Comparison of ENCODE assay signal across 15 cellular contexts in the genomic region with DNA sequence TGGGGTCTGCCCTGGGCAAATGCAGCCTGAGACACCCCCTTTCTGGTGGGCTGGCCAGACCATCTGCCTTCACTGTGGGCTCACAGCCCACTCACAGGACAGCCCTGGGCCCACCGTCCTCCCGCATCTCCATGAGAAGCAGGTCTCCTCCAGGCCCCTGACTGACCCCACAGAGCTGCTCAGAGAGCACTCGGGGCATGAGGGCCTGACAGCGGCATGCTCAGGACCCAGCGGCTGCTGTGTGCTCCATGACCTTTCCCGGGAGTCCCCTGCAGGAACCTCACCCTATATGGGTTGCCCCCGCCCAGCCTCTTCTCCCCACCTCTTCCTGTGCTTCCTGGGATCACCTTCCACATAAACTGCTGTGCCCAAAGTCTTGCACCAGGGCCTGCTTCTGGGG.
A peak's percentile ranks its signal among the peaks of the same experiment; 100 is the strongest.
DNase-seq lines count a peak whose midpoint lies in the region; ATAC-seq and TF ChIP-seq lines count a peak whose summit lies in the region.
"Had no signal": no experiment of that assay in that cellular context is flagged by ENCODE, and none has a peak within 500 bp of the region (broad histone marks: within the 10 kb centered on the region; RNA-seq: fewer than 3 reads in every experiment).

No MANE protein-coding gene starts in this region.

- H3K36me3 ChIP-seq in mesenchymal stem cell (ENCODE audit: control insufficient read depth in 1 of 2, insufficient read depth in 2 of 2, low read depth in 1 of 2, low read length in 2 of 2) = no peaks in the 10 kb centered on the region
- no peaks in the 10 kb centered on the region for H3K36me3 ChIP-seq in hepatocyte (replicated peaks; ENCODE audit: insufficient read depth, low read depth)
- no peaks in the 10 kb centered on the region for H3K36me3 ChIP-seq in left lung

- H3K4me3 ChIP-seq in right cardiac atrium (ENCODE audit: low read length) (no peak overlapping the region), mesenchymal stem cell (ENCODE audit: insufficient read depth in 1 of 2, low read depth in 1 of 2, low read length in 2 of 2) (no peak overlapping the region), hepatocyte (no peak overlapping the region), left lung (no peak overlapping the region)
- H3K4me3 ChIP-seq: GM23248 had no signal

- no peaks in the 10 kb centered on the region for H3K79me1 ChIP-seq in mesenchymal stem cell (replicated peaks; ENCODE audit: low read length, poor library complexity, severe bottlenecking)

- H2BK12ac ChIP-seq in mesenchymal stem cell (ENCODE audit: low read length in 2 of 2) = no peak overlapping the region

- H3K79me2 ChIP-seq in hepatocyte = no peaks in the 10 kb centered on the region

- no peak overlapping the region for H3K14ac ChIP-seq in mesenchymal stem cell (ENCODE audit: low read length in 2 of 2)

- H2AFZ ChIP-seq in mesenchymal stem cell (ENCODE audit: low read depth, low read length) (no peak overlapping the region), hepatocyte (no peak overlapping the region)
- H2AFZ ChIP-seq: GM23248 had no signal

- H3K9ac ChIP-seq in mesenchymal stem cell (ENCODE audit: low read length) = no peak overlapping the region
- H3K9ac ChIP-seq: GM23248 had no signal

- no peak overlapping the region for H4K8ac ChIP-seq in mesenchymal stem cell (ENCODE audit: low read length)

- H4K91ac ChIP-seq in mesenchymal stem cell (ENCODE audit: low read length) = no peak overlapping the region

- ATAC-seq in left ventricle myocardium superior (no peak), right cardiac atrium (no peak), left lung (no peak)

- no peak overlapping the region for H3K4me2 ChIP-seq in mesenchymal stem cell (ENCODE audit: low read length, poor library complexity, severe bottlenecking)
- H3K4me2 ChIP-seq in hepatocyte = no peak overlapping the region

- no peaks in the 10 kb centered on the region for H3K9me3 Mint-ChIP-seq in chondrocyte (ENCODE audit: low read depth)
- H3K9me3 Mint-ChIP-seq in type B pancreatic cell = no peaks in the 10 kb centered on the region
- H3K9me3 Mint-ChIP-seq: CD4-positive, alpha-beta memory T cell had no signal

- no peak overlapping the region for H3K18ac ChIP-seq in mesenchymal stem cell (ENCODE audit: low read depth in 1 of 2, low read length in 2 of 2)

- H2BK15ac ChIP-seq in mesenchymal stem cell (ENCODE audit: low read depth, poor library complexity, severe bottlenecking) = no peak overlapping the region

- H3K27me3 ChIP-seq in right cardiac atrium (ENCODE audit: control insufficient read depth, insufficient read depth) (no peaks in the 10 kb centered on the region), mesenchymal stem cell (ENCODE audit: control insufficient read depth in 1 of 2, insufficient read depth in 1 of 2, low read length in 2 of 2) (peaks cover 0 to 63% of the 10 kb centered on the region in 2 experiments), hepatocyte (no peaks in the 10 kb centered on the region), left lung (peaks cover 0 to 3% of the 10 kb centered on the region in 2 donors)

- H3K9me3 ChIP-seq in right cardiac atrium (ENCODE audit: control insufficient read depth, low read length) (no peaks in the 10 kb centered on the region), mesenchymal stem cell (ENCODE audit: control insufficient read depth, low read length) (no peaks in the 10 kb centered on the region), hepatocyte (ENCODE audit: low read depth) (no peaks in the 10 kb centered on the region), left lung (no peaks in the 10 kb centered on the region)

- no peak overlapping the region for H2BK120ac ChIP-seq in mesenchymal stem cell (ENCODE audit: low read depth, low read length)

- H3K36me3 Mint-ChIP-seq in chondrocyte (ENCODE audit: low read depth) = no peaks in the 10 kb centered on the region
- H3K36me3 Mint-ChIP-seq in type B pancreatic cell = no peaks in the 10 kb centered on the region
- H3K36me3 Mint-ChIP-seq: CD4-positive, alpha-beta memory T cell had no signal

- H3K4me1 Mint-ChIP-seq in chondrocyte (ENCODE audit: low read depth) = peaks cover 28% of the 10 kb centered on the region
- no peaks in the 10 kb centered on the region for H3K4me1 Mint-ChIP-seq in type B pancreatic cell (ENCODE audit: unreplicated experiment)

- H3K27ac ChIP-seq in right cardiac atrium (ENCODE audit: low read length) (no peak overlapping the region), mesenchymal stem cell (ENCODE audit: low read length, poor library complexity, severe bottlenecking) (no peak overlapping the region), hepatocyte (no peak overlapping the region), left lung (no peak overlapping the region)
- H3K27ac ChIP-seq: C4-2B, GM23248 had no signal

- no peaks in the 10 kb centered on the region for H4K20me1 ChIP-seq in hepatocyte (ENCODE audit: insufficient read depth, poor library complexity, severe bottlenecking)

- H3K27ac Mint-ChIP-seq in chondrocyte (ENCODE audit: unreplicated experiment) (no peak overlapping the region), type B pancreatic cell (no peak overlapping the region)

- no peaks in the 10 kb centered on the region for H3K4me1 ChIP-seq in right cardiac atrium (ENCODE audit: control insufficient read depth, insufficient read depth, low read length)
- peaks cover 19% of the 10 kb centered on the region for H3K4me1 ChIP-seq in mesenchymal stem cell (ENCODE audit: control insufficient read depth, insufficient read depth, low read depth, low read length)
- H3K4me1 ChIP-seq in hepatocyte (ENCODE audit: insufficient read depth) = no peaks in the 10 kb centered on the region
- H3K4me1 ChIP-seq in left lung = peaks cover 0 to 12% of the 10 kb centered on the region in 2 donors

- H2BK5ac ChIP-seq in mesenchymal stem cell (ENCODE audit: low read depth, low read length, poor library complexity, severe bottlenecking) = no peak overlapping the region

- no peak overlapping the region for H3K4me3 Mint-ChIP-seq in chondrocyte (ENCODE audit: unreplicated experiment)
- no peak overlapping the region for H3K4me3 Mint-ChIP-seq in type B pancreatic cell
- H3K4me3 Mint-ChIP-seq: CD4-positive, alpha-beta memory T cell had no signal

- peak overlapping the region; percentile 8 for H2AK5ac ChIP-seq in mesenchymal stem cell (ENCODE audit: low read length, severe bottlenecking)

- intact Hi-C loops in left ventricle myocardium superior (cut with micrococcal nuclease) = no loop called here
- intact Hi-C loops in right cardiac atrium (cut with DNase I) = loop anchor here in 1 of 4 donors (10.0 kb wide), 2 partner anchors 482 to 632 kb away; no protein-coding TSS in a partner anchor
- intact Hi-C loops in left lung (cut with DNase I) = no loop called here

- H3K4ac ChIP-seq in mesenchymal stem cell (ENCODE audit: low read depth in 1 of 2, low read length in 2 of 2) = no peak overlapping the region

- TF ChIP-seq CTCF in chondrocyte (IDR thresholded peaks at IDR 0.05) (no peak), type B pancreatic cell (conservative IDR thresholded peaks at IDR 0.05) (no peak), hepatocyte (IDR thresholded peaks at IDR 0.05; ENCODE audit: poor library complexity) (no peak), left lung (IDR thresholded peaks at IDR 0.05) (no peak)

- DNase-seq in left ventricle myocardium superior = peak; percentile 24
- DNase-seq in right cardiac atrium = no peak
- peak; percentile 72 for DNase-seq in chondrocyte (ENCODE audit: low spot score)
- no peak for DNase-seq in mesenchymal stem cell
- no peak for DNase-seq in type B pancreatic cell (ENCODE audit: extremely low spot score, unreplicated experiment)
- no peak for DNase-seq in hepatocyte (ENCODE audit: low spot score)
- no peak for DNase-seq in left lung
- DNase-seq: 8988T; CD4-positive, alpha-beta memory T cell; DMS153; DMS79; GDM1; GM23248; HCEC 1CT had no signal

- WGBS in right cardiac atrium = 90% methylated on average over 7 of the region's 7 CpGs
- 93% methylated on average over 6 of the region's 7 CpGs for WGBS in mesenchymal stem cell
- WGBS in hepatocyte (ENCODE audit: low lambda C conversion rate, missing lambda C conversion rate) = 91% methylated on average over 7 of the region's 7 CpGs

- no peaks in the 10 kb centered on the region for H3K9me2 ChIP-seq in hepatocyte (replicated peaks; ENCODE audit: insufficient read depth)

- no peak overlapping the region for H3K23ac ChIP-seq in mesenchymal stem cell (ENCODE audit: low read length in 2 of 2)

- peaks cover 10% of the 10 kb centered on the region for H3K27me3 Mint-ChIP-seq in chondrocyte (ENCODE audit: low read depth)
- peaks cover 8% of the 10 kb centered on the region for H3K27me3 Mint-ChIP-seq in type B pancreatic cell

Comparison
In these comparisons a context has a peak if more than half of its experiments do, and no peak if none do; other contexts are left out.
1. DNase-seq: peak in left ventricle myocardium superior (single experiment) and chondrocyte (single experiment); none in right cardiac atrium (0 of 3), mesenchymal stem cell (single experiment), type B pancreatic cell (single experiment), hepatocyte (single experiment) and left lung (0 of 2).